ENCODE assay signal across 1 cellular context in the genomic region with DNA sequence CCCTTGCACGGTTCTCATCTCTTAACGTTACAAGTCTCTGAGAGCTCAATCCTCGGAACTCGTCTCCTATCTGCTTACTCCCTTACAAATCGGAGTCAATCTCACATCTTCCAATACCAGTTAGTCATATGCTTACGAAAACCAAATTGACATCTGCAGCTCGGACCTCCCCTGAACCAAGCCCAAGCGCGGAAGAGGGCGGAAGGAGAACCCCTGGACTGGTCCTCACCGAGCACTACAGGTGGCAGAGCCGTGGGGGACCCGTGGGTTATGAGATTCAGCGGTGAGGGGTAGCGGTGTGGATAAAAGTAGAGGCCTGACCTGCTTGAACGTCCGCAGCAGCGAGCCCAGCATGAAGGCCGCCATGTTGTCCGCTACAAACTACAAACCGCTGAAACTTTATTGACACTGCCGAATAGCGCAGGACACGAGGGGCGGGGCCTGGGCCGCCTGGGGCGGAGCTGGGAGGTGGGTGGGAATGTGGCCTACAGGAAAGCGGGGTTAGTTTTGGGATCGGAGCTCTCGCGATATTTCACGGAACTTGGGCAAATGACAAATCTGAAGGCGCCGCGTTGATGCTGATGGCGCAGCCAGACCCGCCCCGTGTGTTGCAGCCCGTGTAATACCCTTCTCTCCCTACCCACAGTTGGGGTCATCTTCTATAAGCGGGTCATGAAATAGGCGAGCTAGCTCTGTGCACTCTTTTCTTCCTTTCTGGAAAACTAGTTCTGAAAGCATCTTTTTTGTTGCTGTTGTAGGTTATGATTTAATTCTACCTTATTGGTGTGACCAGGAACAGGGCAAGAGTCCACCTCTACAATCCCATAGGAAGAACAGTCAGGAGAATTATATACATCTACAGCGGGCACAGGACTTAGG.
TF ChIP-seq lines count a peak whose summit lies in the region.

A gene (minus strand): TSS at position 383 of the 879 bp plus-strand sequence. CDS start 17 bp downstream, at position 366.

TF ChIP-seq in HepG2, 621 proteins besides CTCF, POLR2A, EP300 and RAD21 (continued from another document and continues in another):
- TF ChIP-seq, protein P1, sequence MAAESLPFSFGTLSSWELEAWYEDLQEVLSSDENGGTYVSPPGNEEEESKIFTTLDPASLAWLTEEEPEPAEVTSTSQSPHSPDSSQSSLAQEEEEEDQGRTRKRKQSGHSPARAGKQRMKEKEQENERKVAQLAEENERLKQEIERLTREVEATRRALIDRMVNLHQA (CRISPR knock-in tag; IDR thresholded peaks at IDR 0.05) = no peak
- TF ChIP-seq ZNF430 (CRISPR knock-in tag; IDR thresholded peaks at IDR 0.05) = 0 out of 2 replicates have a peak, but pooled peaks have one; percentile 41
- TF ChIP-seq ZSCAN21 (CRISPR knock-in tag; IDR thresholded peaks at IDR 0.05; ENCODE audit: borderline replicate concordance) = 0 out of 2 replicates have a peak, but pooled peaks have one; percentile 38
- TF ChIP-seq ZNF75D (CRISPR knock-in tag; IDR thresholded peaks at IDR 0.05; ENCODE audit: borderline replicate concordance) = no peak
- TF ChIP-seq ZNF235 (CRISPR knock-in tag; IDR thresholded peaks at IDR 0.05; ENCODE audit: borderline replicate concordance) = no peak
- no peak for TF ChIP-seq ZFP37 (CRISPR knock-in tag; IDR thresholded peaks at IDR 0.05; ENCODE audit: borderline replicate concordance)
- TF ChIP-seq, protein P2, sequence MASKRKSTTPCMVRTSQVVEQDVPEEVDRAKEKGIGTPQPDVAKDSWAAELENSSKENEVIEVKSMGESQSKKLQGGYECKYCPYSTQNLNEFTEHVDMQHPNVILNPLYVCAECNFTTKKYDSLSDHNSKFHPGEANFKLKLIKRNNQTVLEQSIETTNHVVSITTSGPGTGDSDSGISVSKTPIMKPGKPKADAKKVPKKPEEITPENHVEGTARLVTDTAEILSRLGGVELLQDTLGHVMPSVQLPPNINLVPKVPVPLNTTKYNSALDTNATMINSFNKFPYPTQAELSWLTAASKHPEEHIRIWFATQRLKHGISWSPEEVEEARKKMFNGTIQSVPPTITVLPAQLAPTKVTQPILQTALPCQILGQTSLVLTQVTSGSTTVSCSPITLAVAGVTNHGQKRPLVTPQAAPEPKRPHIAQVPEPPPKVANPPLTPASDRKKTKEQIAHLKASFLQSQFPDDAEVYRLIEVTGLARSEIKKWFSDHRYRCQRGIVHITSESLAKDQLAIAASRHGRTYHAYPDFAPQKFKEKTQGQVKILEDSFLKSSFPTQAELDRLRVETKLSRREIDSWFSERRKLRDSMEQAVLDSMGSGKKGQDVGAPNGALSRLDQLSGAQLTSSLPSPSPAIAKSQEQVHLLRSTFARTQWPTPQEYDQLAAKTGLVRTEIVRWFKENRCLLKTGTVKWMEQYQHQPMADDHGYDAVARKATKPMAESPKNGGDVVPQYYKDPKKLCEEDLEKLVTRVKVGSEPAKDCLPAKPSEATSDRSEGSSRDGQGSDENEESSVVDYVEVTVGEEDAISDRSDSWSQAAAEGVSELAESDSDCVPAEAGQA (IDR thresholded peaks at IDR 0.05; ENCODE audit: low read depth) = peak; percentile 85
- TF ChIP-seq, protein P2 (CRISPR knock-in tag; IDR thresholded peaks at IDR 0.05; ENCODE audit: borderline replicate concordance) = no peak
- no peak for TF ChIP-seq ZNF850 (CRISPR knock-in tag; conservative IDR thresholded peaks at IDR 0.05)
- TF ChIP-seq DPF2 (CRISPR knock-in tag; IDR thresholded peaks at IDR 0.05; ENCODE audit: borderline replicate concordance, low read depth) = no peak
- TF ChIP-seq, protein P3, sequence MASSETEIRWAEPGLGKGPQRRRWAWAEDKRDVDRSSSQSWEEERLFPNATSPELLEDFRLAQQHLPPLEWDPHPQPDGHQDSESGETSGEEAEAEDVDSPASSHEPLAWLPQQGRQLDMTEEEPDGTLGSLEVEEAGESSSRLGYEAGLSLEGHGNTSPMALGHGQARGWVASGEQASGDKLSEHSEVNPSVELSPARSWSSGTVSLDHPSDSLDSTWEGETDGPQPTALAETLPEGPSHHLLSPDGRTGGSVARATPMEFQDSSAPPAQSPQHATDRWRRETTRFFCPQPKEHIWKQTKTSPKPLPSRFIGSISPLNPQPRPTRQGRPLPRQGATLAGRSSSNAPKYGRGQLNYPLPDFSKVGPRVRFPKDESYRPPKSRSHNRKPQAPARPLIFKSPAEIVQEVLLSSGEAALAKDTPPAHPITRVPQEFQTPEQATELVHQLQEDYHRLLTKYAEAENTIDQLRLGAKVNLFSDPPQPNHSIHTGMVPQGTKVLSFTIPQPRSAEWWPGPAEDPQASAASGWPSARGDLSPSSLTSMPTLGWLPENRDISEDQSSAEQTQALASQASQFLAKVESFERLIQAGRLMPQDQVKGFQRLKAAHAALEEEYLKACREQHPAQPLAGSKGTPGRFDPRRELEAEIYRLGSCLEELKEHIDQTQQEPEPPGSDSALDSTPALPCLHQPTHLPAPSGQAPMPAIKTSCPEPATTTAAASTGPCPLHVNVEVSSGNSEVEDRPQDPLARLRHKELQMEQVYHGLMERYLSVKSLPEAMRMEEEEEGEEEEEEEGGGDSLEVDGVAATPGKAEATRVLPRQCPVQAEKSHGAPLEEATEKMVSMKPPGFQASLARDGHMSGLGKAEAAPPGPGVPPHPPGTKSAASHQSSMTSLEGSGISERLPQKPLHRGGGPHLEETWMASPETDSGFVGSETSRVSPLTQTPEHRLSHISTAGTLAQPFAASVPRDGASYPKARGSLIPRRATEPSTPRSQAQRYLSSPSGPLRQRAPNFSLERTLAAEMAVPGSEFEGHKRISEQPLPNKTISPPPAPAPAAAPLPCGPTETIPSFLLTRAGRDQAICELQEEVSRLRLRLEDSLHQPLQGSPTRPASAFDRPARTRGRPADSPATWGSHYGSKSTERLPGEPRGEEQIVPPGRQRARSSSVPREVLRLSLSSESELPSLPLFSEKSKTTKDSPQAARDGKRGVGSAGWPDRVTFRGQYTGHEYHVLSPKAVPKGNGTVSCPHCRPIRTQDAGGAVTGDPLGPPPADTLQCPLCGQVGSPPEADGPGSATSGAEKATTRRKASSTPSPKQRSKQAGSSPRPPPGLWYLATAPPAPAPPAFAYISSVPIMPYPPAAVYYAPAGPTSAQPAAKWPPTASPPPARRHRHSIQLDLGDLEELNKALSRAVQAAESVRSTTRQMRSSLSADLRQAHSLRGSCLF (CRISPR knock-in tag; IDR thresholded peaks at IDR 0.05; ENCODE audit: borderline replicate concordance) = no peak; the same call in 1 of the 2 replicates
- no peak for TF ChIP-seq ZNF138 (CRISPR knock-in tag; IDR thresholded peaks at IDR 0.05; ENCODE audit: low read depth)
- TF ChIP-seq, protein P4, sequence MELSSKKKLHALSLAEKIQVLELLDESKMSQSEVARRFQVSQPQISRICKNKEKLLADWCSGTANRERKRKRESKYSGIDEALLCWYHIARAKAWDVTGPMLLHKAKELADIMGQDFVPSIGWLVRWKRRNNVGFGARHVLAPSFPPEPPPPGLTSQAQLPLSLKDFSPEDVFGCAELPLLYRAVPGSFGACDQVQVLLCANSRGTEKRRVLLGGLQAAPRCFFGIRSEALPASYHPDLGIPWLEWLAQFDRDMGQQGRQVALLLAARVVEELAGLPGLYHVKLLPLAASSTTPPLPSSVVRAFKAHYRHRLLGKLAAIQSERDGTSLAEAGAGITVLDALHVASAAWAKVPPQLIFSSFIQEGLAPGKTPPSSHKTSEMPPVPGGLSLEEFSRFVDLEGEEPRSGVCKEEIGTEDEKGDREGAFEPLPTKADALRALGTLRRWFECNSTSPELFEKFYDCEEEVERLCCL (CRISPR knock-in tag; IDR thresholded peaks at IDR 0.05; ENCODE audit: borderline replicate concordance) = no peak
- TF ChIP-seq, protein P5, sequence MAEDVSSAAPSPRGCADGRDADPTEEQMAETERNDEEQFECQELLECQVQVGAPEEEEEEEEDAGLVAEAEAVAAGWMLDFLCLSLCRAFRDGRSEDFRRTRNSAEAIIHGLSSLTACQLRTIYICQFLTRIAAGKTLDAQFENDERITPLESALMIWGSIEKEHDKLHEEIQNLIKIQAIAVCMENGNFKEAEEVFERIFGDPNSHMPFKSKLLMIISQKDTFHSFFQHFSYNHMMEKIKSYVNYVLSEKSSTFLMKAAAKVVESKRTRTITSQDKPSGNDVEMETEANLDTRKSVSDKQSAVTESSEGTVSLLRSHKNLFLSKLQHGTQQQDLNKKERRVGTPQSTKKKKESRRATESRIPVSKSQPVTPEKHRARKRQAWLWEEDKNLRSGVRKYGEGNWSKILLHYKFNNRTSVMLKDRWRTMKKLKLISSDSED (CRISPR knock-in tag; IDR thresholded peaks at IDR 0.05) = no peak
- TF ChIP-seq ZNF124 (CRISPR knock-in tag; IDR thresholded peaks at IDR 0.05) = peak; percentile 37; the same call in 1 of the 2 replicates
- no peak for TF ChIP-seq NCOA5 (CRISPR knock-in tag; IDR thresholded peaks at IDR 0.05)
- peak; percentile 58; the same call in 1 of the 2 replicates for TF ChIP-seq FOXJ3 (CRISPR knock-in tag; IDR thresholded peaks at IDR 0.05; ENCODE audit: borderline replicate concordance)
- TF ChIP-seq ZC3H13 (CRISPR knock-in tag; IDR thresholded peaks at IDR 0.05) = 0 out of 2 replicates have a peak, but pooled peaks have one; percentile 28
- TF ChIP-seq KLF9 (CRISPR knock-in tag; IDR thresholded peaks at IDR 0.05; ENCODE audit: low read depth) = no peak
- no peak for TF ChIP-seq SMARCC2 (IDR thresholded peaks at IDR 0.05)
- peak; percentile 73 for TF ChIP-seq CREM (IDR thresholded peaks at IDR 0.05)
- no peak for TF ChIP-seq CREM (CRISPR knock-in tag; IDR thresholded peaks at IDR 0.05)
- TF ChIP-seq, protein P6, sequence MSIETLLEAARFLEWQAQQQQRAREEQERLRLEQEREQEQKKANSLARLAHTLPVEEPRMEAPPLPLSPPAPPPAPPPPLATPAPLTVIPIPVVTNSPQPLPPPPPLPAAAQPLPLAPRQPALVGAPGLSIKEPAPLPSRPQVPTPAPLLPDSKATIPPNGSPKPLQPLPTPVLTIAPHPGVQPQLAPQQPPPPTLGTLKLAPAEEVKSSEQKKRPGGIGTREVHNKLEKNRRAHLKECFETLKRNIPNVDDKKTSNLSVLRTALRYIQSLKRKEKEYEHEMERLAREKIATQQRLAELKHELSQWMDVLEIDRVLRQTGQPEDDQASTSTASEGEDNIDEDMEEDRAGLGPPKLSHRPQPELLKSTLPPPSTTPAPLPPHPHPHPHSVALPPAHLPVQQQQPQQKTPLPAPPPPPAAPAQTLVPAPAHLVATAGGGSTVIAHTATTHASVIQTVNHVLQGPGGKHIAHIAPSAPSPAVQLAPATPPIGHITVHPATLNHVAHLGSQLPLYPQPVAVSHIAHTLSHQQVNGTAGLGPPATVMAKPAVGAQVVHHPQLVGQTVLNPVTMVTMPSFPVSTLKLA (IDR thresholded peaks at IDR 0.05) = peak; percentile 51
- no peak for TF ChIP-seq GABPA (IDR thresholded peaks at IDR 0.05; ENCODE audit: low read depth, low read length)
- TF ChIP-seq GABPA (CRISPR knock-in tag; IDR thresholded peaks at IDR 0.05; ENCODE audit: low read depth) = peak; percentile 53
- TF ChIP-seq, protein P7, sequence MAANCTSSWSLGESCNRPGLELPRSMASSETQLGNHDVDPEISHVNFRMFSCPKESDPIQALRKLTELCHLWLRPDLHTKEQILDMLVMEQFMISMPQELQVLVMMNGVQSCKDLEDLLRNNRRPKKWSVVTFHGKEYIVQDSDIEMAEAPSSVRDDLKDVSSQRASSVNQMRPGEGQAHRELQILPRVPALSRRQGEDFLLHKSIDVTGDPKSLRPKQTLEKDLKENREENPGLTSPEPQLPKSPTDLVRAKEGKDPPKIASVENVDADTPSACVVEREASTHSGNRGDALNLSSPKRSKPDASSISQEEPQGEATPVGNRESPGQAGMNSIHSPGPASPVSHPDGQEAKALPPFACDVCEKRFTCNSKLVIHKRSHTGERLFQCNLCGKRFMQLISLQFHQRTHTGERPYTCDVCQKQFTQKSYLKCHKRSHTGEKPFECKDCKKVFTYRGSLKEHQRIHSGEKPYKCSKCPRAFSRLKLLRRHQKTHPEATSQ (CRISPR knock-in tag; IDR thresholded peaks at IDR 0.05; ENCODE audit: borderline replicate concordance) = peak; percentile 79; the same call in 1 of the 2 replicates
- TF ChIP-seq, protein P8, sequence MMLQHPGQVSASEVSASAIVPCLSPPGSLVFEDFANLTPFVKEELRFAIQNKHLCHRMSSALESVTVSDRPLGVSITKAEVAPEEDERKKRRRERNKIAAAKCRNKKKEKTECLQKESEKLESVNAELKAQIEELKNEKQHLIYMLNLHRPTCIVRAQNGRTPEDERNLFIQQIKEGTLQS (CRISPR knock-in tag; IDR thresholded peaks at IDR 0.05) = no peak; the same call in 1 of the 2 replicates
- peak; percentile 71 for TF ChIP-seq HDAC1 (CRISPR knock-in tag; IDR thresholded peaks at IDR 0.05)
- no peak for TF ChIP-seq ZNF883 (CRISPR knock-in tag; IDR thresholded peaks at IDR 0.05; ENCODE audit: not compliant biosample characterization)
- no peak for TF ChIP-seq ZNF451 (CRISPR knock-in tag; IDR thresholded peaks at IDR 0.05)
